ENCODE assay signal across 10 cellular contexts in genomic region chr14:51242545-51243490, GRCh38. TPM values are rescaled to one million over a fixed set of nuclear protein-coding genes. Genes with fewer than 3 reads are reported as not detected.
DNase-seq lines count a peak whose midpoint lies in the region; ATAC-seq and TF ChIP-seq lines count a peak whose summit lies in the region.
"Had no signal": no experiment of that assay in that cellular context is flagged by ENCODE, and none has a peak within 500 bp of the region (broad histone marks: within the 10 kb centered on the region; RNA-seq: fewer than 3 reads in every experiment).

No MANE protein-coding gene starts in this region.

- H3K9me3 Mint-ChIP-seq in IgD-negative memory B cell, result no peaks in the 10 kb centered on the region
- H3K9me3 Mint-ChIP-seq in naive thymus-derived CD4-positive, alpha-beta T cell, result peaks cover 0 to 1% (median 0%) of the 10 kb centered on the region in 11 donors
- H3K9me3 Mint-ChIP-seq: activated CD4-positive, alpha-beta T cell treated with anti-CD3 and anti-CD28 coated beads, Interleukin-2, amount 10 ng/mL, durations not matched to agents 7 days and 5 days had no signal

- no peak for ATAC-seq in naive thymus-derived CD4-positive, alpha-beta T cell
- ATAC-seq in left lung (no peak), left lobe of liver (no peak)
- ATAC-seq: lower lobe of right lung had no signal

- peak overlapping the region in 3 of 4 donors; percentile 26 to 61 (median 36) for H3K4me3 Mint-ChIP-seq in IgD-negative memory B cell
- peak overlapping the region in 5 of 10 donors; percentile 38 to 71 (median 49) for H3K4me3 Mint-ChIP-seq in naive thymus-derived CD4-positive, alpha-beta T cell
- H3K4me3 Mint-ChIP-seq: activated CD4-positive, alpha-beta T cell treated with anti-CD3 and anti-CD28 coated beads, Interleukin-2, amount 10 ng/mL, durations not matched to agents 7 days and 5 days had no signal

- POLR2A ChIA-PET in naive thymus-derived CD4-positive, alpha-beta T cell (lab: Charles Lee), result interaction anchor here (0.7 to 0.9 kb wide), 2 partner anchors 152 to 404 kb away, joined by 3 read pairs; no protein-coding TSS in a partner anchor

- H3K4me3 ChIP-seq in GM12865 (ENCODE audit: low read depth, low read length), result peak overlapping the region; percentile 86
- H3K4me3 ChIP-seq in astrocyte of the cerebellum (ENCODE audit: low read depth, low read length), result no peak overlapping the region
- no peak overlapping the region for H3K4me3 ChIP-seq in naive thymus-derived CD4-positive, alpha-beta T cell (ENCODE audit: low read length)
- no peak overlapping the region for H3K4me3 ChIP-seq in left lung
- H3K4me3 ChIP-seq: lower lobe of right lung had no signal

- CTCF ChIA-PET in naive thymus-derived CD4-positive, alpha-beta T cell (lab: Charles Lee), result no interaction called here

- in situ Hi-C loops in astrocyte of the cerebellum (cut with HindIII; ENCODE audit: low sequenced_read_pairs), result no loop called here

- DNase-seq in GM12865 (ENCODE audit: low read depth) (peak; percentile 37), astrocyte of the cerebellum (ENCODE audit: low read depth) (no peak), left lung (no peak), left lobe of liver (ENCODE audit: low spot score) (no peak), Ammon's horn (ENCODE audit: low spot score) (no peak)
- no peak for DNase-seq in naive thymus-derived CD4-positive, alpha-beta T cell
- DNase-seq: activated CD4-positive, alpha-beta T cell treated with anti-CD3 and anti-CD28 coated beads, Interleukin-2, amount 10 ng/mL, durations not matched to agents 7 days and 5 days; cortex of kidney; lower lobe of right lung had no signal

- H3K27ac Mint-ChIP-seq in IgD-negative memory B cell, result peak overlapping the region; percentile 15 to 89 (median 33)
- peak overlapping the region in 6 of 9 donors; percentile 11 to 64 (median 48) for H3K27ac Mint-ChIP-seq in naive thymus-derived CD4-positive, alpha-beta T cell
- H3K27ac Mint-ChIP-seq: activated CD4-positive, alpha-beta T cell treated with anti-CD3 and anti-CD28 coated beads, Interleukin-2, amount 10 ng/mL, durations not matched to agents 7 days and 5 days had no signal

- H3K36me3 Mint-ChIP-seq in IgD-negative memory B cell, result no peaks in the 10 kb centered on the region
- peaks cover 0 to 20% (median 3%) of the 10 kb centered on the region in 5 donors for H3K36me3 Mint-ChIP-seq in naive thymus-derived CD4-positive, alpha-beta T cell

- peaks cover 18 to 46% (median 22%) of the 10 kb centered on the region in 3 donors for H3K4me1 Mint-ChIP-seq in IgD-negative memory B cell
- peaks cover 0 to 45% (median 26%) of the 10 kb centered on the region in 7 donors for H3K4me1 Mint-ChIP-seq in naive thymus-derived CD4-positive, alpha-beta T cell

- H3K27ac ChIP-seq in naive thymus-derived CD4-positive, alpha-beta T cell (ENCODE audit: low read depth, low read length), result no peak overlapping the region
- H3K27ac ChIP-seq in left lung, result no peak overlapping the region
- H3K27ac ChIP-seq: lower lobe of right lung had no signal

- H3K36me3 ChIP-seq in naive thymus-derived CD4-positive, alpha-beta T cell (ENCODE audit: control insufficient read depth in 2 of 3, insufficient read depth in 3 of 3, low read length in 3 of 3), result peaks cover 0 to 17% (median 3%) of the 10 kb centered on the region in 3 experiments
- peaks cover 0 to 25% of the 10 kb centered on the region in 2 donors for H3K36me3 ChIP-seq in left lung

- peaks cover 16 to 17% of the 10 kb centered on the region in 2 donors for H3K4me1 ChIP-seq in naive thymus-derived CD4-positive, alpha-beta T cell (ENCODE audit: control insufficient read depth in 2 of 2, insufficient read depth in 2 of 2, low read length in 2 of 2)
- H3K4me1 ChIP-seq in left lung, result peaks cover 20 to 40% of the 10 kb centered on the region in 2 donors

- TF ChIP-seq CTCF in GM12865 (IDR thresholded peaks at IDR 0.05; ENCODE audit: insufficient read depth, low read depth, low read length, missing control alignments) (no peak), astrocyte of the cerebellum (IDR thresholded peaks at IDR 0.05; ENCODE audit: low read depth, low read length, missing control alignments) (peak; percentile 14), left lung (IDR thresholded peaks at IDR 0.05) (no peak)

- H3K27me3 Mint-ChIP-seq in IgD-negative memory B cell, result no peaks in the 10 kb centered on the region
- H3K27me3 Mint-ChIP-seq in naive thymus-derived CD4-positive, alpha-beta T cell, result no peaks in the 10 kb centered on the region
- H3K27me3 Mint-ChIP-seq: activated CD4-positive, alpha-beta T cell treated with anti-CD3 and anti-CD28 coated beads, Interleukin-2, amount 10 ng/mL, durations not matched to agents 7 days and 5 days had no signal

- H3K27me3 ChIP-seq in naive thymus-derived CD4-positive, alpha-beta T cell (ENCODE audit: control insufficient read depth in 2 of 2, insufficient read depth in 2 of 2, low read length in 2 of 2), result no peaks in the 10 kb centered on the region
- no peaks in the 10 kb centered on the region for H3K27me3 ChIP-seq in left lung

- H3K9me3 ChIP-seq in naive thymus-derived CD4-positive, alpha-beta T cell (ENCODE audit: control insufficient read depth in 2 of 3, low read length in 3 of 3), result no peaks in the 10 kb centered on the region
- no peaks in the 10 kb centered on the region for H3K9me3 ChIP-seq in left lung
- H3K9me3 ChIP-seq: lower lobe of right lung had no signal

- intact Hi-C loops in naive thymus-derived CD4-positive, alpha-beta T cell (cut with micrococcal nuclease), result loop anchor here (10.0 kb wide), 3 partner anchors 622 to 1658 kb away; partner anchors contain the start of genes GNG2 (in 1 of the 2), MAP4K5 (in 1 of the 2) and RPS29 (in 1 of the 2)
- intact Hi-C loops in left lung (cut with DNase I), result no loop called here

RNA-seq across cellular contexts. Expression of gene TMX1, which starts 2.8 kb away (rescaled TPM):
- 37.9 TPM for polyA plus RNA-seq in IgD-negative memory B cell
- 10 to 100 TPM; 13.3 to 48.3 (median 23.1) TPM for total RNA-seq in naive thymus-derived CD4-positive, alpha-beta T cell
- polyA plus RNA-seq in naive thymus-derived CD4-positive, alpha-beta T cell, result 10 to 100 TPM; 21.3 to 33.0 TPM
- total RNA-seq in left lung (10 to 100 TPM; 32.7 to 49.2 TPM), left lobe of liver (13.3 TPM)

Comparison
In these comparisons a context has a peak if more than half of its experiments do, and no peak if none do; other contexts are left out.
1. intact Hi-C loops: an anchor here in naive thymus-derived CD4-positive, alpha-beta T cell (10.0 kb wide); none called in left lung.